21 cellular contexts compared by ENCODE assay signal in the genomic region with DNA sequence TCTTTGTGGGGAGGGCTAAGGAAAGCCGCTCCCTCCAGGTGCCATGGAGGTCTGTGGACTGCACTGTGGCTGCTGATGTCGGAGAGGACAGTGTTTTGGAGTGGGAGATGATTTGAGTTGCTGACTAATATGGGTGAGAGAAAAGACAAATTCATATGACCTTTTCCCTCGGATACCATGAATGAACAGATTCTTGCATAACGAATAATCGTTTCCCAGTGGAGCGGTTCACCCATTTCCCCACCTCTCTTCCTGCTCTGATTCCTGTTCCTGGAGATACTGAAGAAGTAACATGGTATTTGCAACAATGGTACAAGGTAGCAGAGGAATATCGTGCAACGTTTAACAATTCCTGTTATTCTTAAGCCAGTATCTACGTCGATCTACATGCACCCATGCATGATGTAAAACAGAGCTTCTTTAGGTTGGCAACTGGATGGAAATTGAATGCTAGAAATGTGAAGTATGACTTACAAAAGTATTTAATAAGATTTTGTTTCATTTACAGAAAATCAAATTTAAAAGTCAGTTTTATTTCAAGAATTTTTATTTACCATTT.
DNase-seq lines count a peak whose midpoint lies in the region; ATAC-seq, FAIRE-seq and TF ChIP-seq lines count a peak whose summit lies in the region.
"Had no signal": no experiment of that assay in that cellular context is flagged by ENCODE, and none has a peak within 500 bp of the region (broad histone marks: within the 10 kb centered on the region; RNA-seq: fewer than 3 reads in every experiment).

No MANE protein-coding gene starts in this region.

- H3K9me3 ChIP-seq in SK-N-SH: no peaks in the 10 kb centered on the region
- H3K9me3 ChIP-seq in neural progenitor cell (ENCODE audit: low read depth): no peaks in the 10 kb centered on the region
- H3K9me3 ChIP-seq: BLaER1, SJCRH30 had no signal

- H3K27me3 ChIP-seq in SK-N-SH (ENCODE audit: insufficient read depth): no peaks in the 10 kb centered on the region
- H3K27me3 ChIP-seq in neural progenitor cell: no peaks in the 10 kb centered on the region
- H3K27me3 ChIP-seq: BLaER1, SJCRH30 had no signal

- H3K79me2 ChIP-seq in SK-N-SH (ENCODE audit: insufficient read depth) (no peaks in the 10 kb centered on the region), neural progenitor cell (ENCODE audit: low read depth) (no peaks in the 10 kb centered on the region)

- H3K4me2 ChIP-seq in SK-N-SH: no peak overlapping the region
- no peak overlapping the region for H3K4me2 ChIP-seq in neural progenitor cell
- H3K4me2 ChIP-seq: BLaER1, KMS-11 had no signal

- H3K4me1 Mint-ChIP-seq in neural progenitor cell (peaks cover 30% of the 10 kb centered on the region), T-cell (peaks cover 0 to 6% (median 5%) of the 10 kb centered on the region in 3 donors)

- TF ChIP-seq CTCF in SK-N-SH (IDR thresholded peaks at IDR 0.05): no peak
- no peak for TF ChIP-seq CTCF in neural progenitor cell (IDR thresholded peaks at IDR 0.05)

- POLR2A ChIA-PET in SK-N-SH (lab: Yijun Ruan, JAX): no interaction called here
- POLR2A ChIA-PET in T-cell (lab: Charles Lee): interaction anchor here in 1 of 2 donors (0.7 kb wide), 1 partner anchor 13 kb away, joined by 3 read pairs; no protein-coding TSS in a partner anchor

- H3K9me3 Mint-ChIP-seq in neural progenitor cell (peaks cover 3% of the 10 kb centered on the region), T-cell (no peaks in the 10 kb centered on the region)
- H3K9me3 Mint-ChIP-seq: CD8-positive, alpha-beta memory T cell had no signal

- 67% methylated on average over 10 of the region's 10 CpGs for WGBS in SK-N-SH (ENCODE audit: low lambda C conversion rate)

- H3K27me3 Mint-ChIP-seq in neural progenitor cell (ENCODE audit: insufficient read depth, low read depth) (peaks cover 8% of the 10 kb centered on the region), T-cell (no peaks in the 10 kb centered on the region)

- ATAC-seq in HG02610 (IDR thresholded peaks at IDR 0.05; ENCODE audit: unreplicated experiment) (no peak), T-cell (replicated peaks in 1 of 4) (no peak)

- CTCF ChIA-PET in SK-N-SH (lab: Yijun Ruan, JAX): no interaction called here
- CTCF ChIA-PET in T-cell (lab: Charles Lee): no interaction called here

- TF ChIP-seq RAD21 in SK-N-SH (IDR thresholded peaks at IDR 0.05; ENCODE audit: low read length): no peak

- H3K27ac ChIP-seq in SK-N-SH (ENCODE audit: low read depth in 2 of 2, low read length in 1 of 2): no peak overlapping the region
- H3K27ac ChIP-seq in neural progenitor cell: no peak overlapping the region
- H3K27ac ChIP-seq: BLaER1, KMS-11, SJCRH30 had no signal

- TF ChIP-seq EP300 in SK-N-SH (IDR thresholded peaks at IDR 0.05; ENCODE audit: borderline replicate concordance in 1 of 2, low read depth in 1 of 2, low read length in 1 of 2): no peak

- H3F3A ChIP-seq in SK-N-SH (replicated peaks; ENCODE audit: insufficient read depth): no peaks in the 10 kb centered on the region
- H3F3A ChIP-seq in neural progenitor cell (ENCODE audit: low read depth): no peaks in the 10 kb centered on the region

- H3K9me2 ChIP-seq in SK-N-SH: no peaks in the 10 kb centered on the region

- no peak for FAIRE-seq in HTR-8/SVneo (lab: Jason Lieb, UNC)

- H3K4me1 ChIP-seq in SK-N-SH (ENCODE audit: control insufficient read depth in 1 of 2, insufficient read depth in 2 of 2, low read depth in 1 of 2, low read length in 1 of 2) (peaks cover 7 to 18% of the 10 kb centered on the region in 2 experiments; a peak in 2 of 4 replicates), neural progenitor cell (peaks cover 6% of the 10 kb centered on the region)

- H3K4me3 ChIP-seq in SK-N-SH (ENCODE audit: low read depth in 2 of 2, low read length in 1 of 2) (no peak overlapping the region), neural progenitor cell (no peak overlapping the region)
- H3K4me3 ChIP-seq: BLaER1, SJCRH30 had no signal

- no peaks in the 10 kb centered on the region for H4K20me1 ChIP-seq in SK-N-SH (ENCODE audit: insufficient read depth)
- H4K20me1 ChIP-seq in neural progenitor cell (ENCODE audit: low read depth): no peaks in the 10 kb centered on the region
- H4K20me1 ChIP-seq: BLaER1 had no signal

- peak overlapping the region; percentile 78 for H3K27ac Mint-ChIP-seq in neural progenitor cell
- no peak overlapping the region for H3K27ac Mint-ChIP-seq in T-cell

- in situ Hi-C loops in KBM-7 (cut with MboI; ENCODE audit: low pct_unique_long_range_greater_than_20kb, low sequenced_read_pairs): no loop called here

- no peaks in the 10 kb centered on the region for H3K36me3 Mint-ChIP-seq in neural progenitor cell
- no peaks in the 10 kb centered on the region for H3K36me3 Mint-ChIP-seq in T-cell
- H3K36me3 Mint-ChIP-seq: CD8-positive, alpha-beta memory T cell had no signal

- H2AFZ ChIP-seq in SK-N-SH (ENCODE audit: low read depth) (0 out of 2 replicates have a peak overlapping the region, but pooled peaks have one; percentile 33), neural progenitor cell (replicated peaks) (no peak overlapping the region)

- H3K36me3 ChIP-seq in SK-N-SH (replicated peaks in 1 of 2; ENCODE audit: control insufficient read depth in 1 of 2, insufficient read depth in 2 of 2, low read length in 1 of 2) (no peaks in the 10 kb centered on the region), neural progenitor cell (no peaks in the 10 kb centered on the region)
- H3K36me3 ChIP-seq: BLaER1, SJCRH30 had no signal

- H3K9ac ChIP-seq in SK-N-SH (no peak overlapping the region), neural progenitor cell (no peak overlapping the region)
- H3K9ac ChIP-seq: BLaER1, KMS-11 had no signal

- peak; percentile 45 for DNase-seq in EL
- DNase-seq in HTR-8/SVneo (ENCODE audit: insufficient read length, low spot score): peak; percentile 27
- no peak for DNase-seq in SK-N-SH
- DNase-seq in neural progenitor cell (ENCODE audit: low spot score): no peak
- no peak for DNase-seq in KBM-7
- DNase-seq in T-cell: no peak
- DNase-seq: CD8-positive, alpha-beta memory T cell; DMS53; H7; NCI-H1048; NCI-H1436; NCI-H1930; NCI-H226; NCI-H524; NCI-H82; OCI-M1; SJCRH30; SW 1271 had no signal

- no peak overlapping the region for H3K4me3 Mint-ChIP-seq in neural progenitor cell
- H3K4me3 Mint-ChIP-seq in T-cell: no peak overlapping the region
- H3K4me3 Mint-ChIP-seq: CD8-positive, alpha-beta memory T cell had no signal

TF ChIP-seq in SK-N-SH, 30 proteins besides CTCF, POLR2A, EP300 and RAD21:
- TF ChIP-seq GATA2 (CRISPR knock-in tag; IDR thresholded peaks at IDR 0.05): peak; percentile 78
- no peak for TF ChIP-seq TEAD4 (IDR thresholded peaks at IDR 0.05; ENCODE audit: borderline replicate concordance, insufficient read depth)

Comparison
In these comparisons a context has a peak if more than half of its experiments do, and no peak if none do; other contexts are left out.
1. DNase-seq: peak in EL (single experiment) and HTR-8/SVneo (single experiment); none in SK-N-SH (single experiment), neural progenitor cell (single experiment), KBM-7 (single experiment) and T-cell (0 of 34).